Comparison of ENCODE assay signal across 11 cellular contexts in genomic region chr3:47086071-47086470, GRCh38.
DNase-seq lines count a peak whose midpoint lies in the region; ATAC-seq and TF ChIP-seq lines count a peak whose summit lies in the region.
"Had no signal": no experiment of that assay in that cellular context is flagged by ENCODE, and none has a peak within 500 bp of the region (broad histone marks: within the 10 kb centered on the region; RNA-seq: fewer than 3 reads in every experiment).

No MANE protein-coding gene starts in this region.

- peak overlapping the region; percentile 30 for H3K27ac Mint-ChIP-seq in Calu3 (ENCODE audit: unreplicated experiment)
- peak overlapping the region; percentile 50 to 65 for H3K27ac Mint-ChIP-seq in effector memory CD8-positive, alpha-beta T cell

- no peak overlapping the region for H3K4me3 Mint-ChIP-seq in Calu3 (ENCODE audit: low read depth, unreplicated experiment)
- no peak overlapping the region for H3K4me3 Mint-ChIP-seq in effector memory CD8-positive, alpha-beta T cell
- H3K4me3 Mint-ChIP-seq: CD14-positive monocyte had no signal

- DNase-seq in Calu3 (no peak), midbrain (lab: John Stamatoyannopoulos, UW) (peak; percentile 3), SW480 (ENCODE audit: low spot score) (no peak)
- DNase-seq in effector memory CD8-positive, alpha-beta T cell = no peak
- DNase-seq: DMS 273 treated with DMSO at 0.1 percent for 48 hours, GM23248 had no signal

- H3K4me1 Mint-ChIP-seq in Calu3 (ENCODE audit: low read depth, unreplicated experiment) = peaks cover 17% of the 10 kb centered on the region
- peaks cover 9 to 26% of the 10 kb centered on the region in 2 donors for H3K4me1 Mint-ChIP-seq in effector memory CD8-positive, alpha-beta T cell (ENCODE audit: low read depth in 2 of 2)

- ATAC-seq in effector memory CD8-positive, alpha-beta T cell (replicated peaks) = no peak
- ATAC-seq in GM21576 (IDR thresholded peaks at IDR 0.05; ENCODE audit: unreplicated experiment) (no peak), HG03520 (IDR thresholded peaks at IDR 0.05; ENCODE audit: unreplicated experiment) (no peak)
- ATAC-seq: A549, HCT116 had no signal

- peaks cover 14% of the 10 kb centered on the region for H3K36me3 Mint-ChIP-seq in Calu3 (ENCODE audit: insufficient read depth, unreplicated experiment)
- peaks cover 77% of the 10 kb centered on the region for H3K36me3 Mint-ChIP-seq in effector memory CD8-positive, alpha-beta T cell (ENCODE audit: insufficient read depth)

- no peaks in the 10 kb centered on the region for H3K9me3 Mint-ChIP-seq in Calu3 (ENCODE audit: low read depth, unreplicated experiment)
- no peaks in the 10 kb centered on the region for H3K9me3 Mint-ChIP-seq in effector memory CD8-positive, alpha-beta T cell
- H3K9me3 Mint-ChIP-seq: CD14-positive monocyte had no signal

- H3K27me3 Mint-ChIP-seq in Calu3 (ENCODE audit: unreplicated experiment) = no peaks in the 10 kb centered on the region
- no peaks in the 10 kb centered on the region for H3K27me3 Mint-ChIP-seq in effector memory CD8-positive, alpha-beta T cell

- CTCF ChIA-PET in Calu3 (lab: Charles Lee) = no interaction called here

- no TSS peak for BruUV-seq in Calu3 (replicated peaks; lab: Mats Ljungman, UMichigan)

- intact Hi-C loops in Calu3 (cut with micrococcal nuclease; ENCODE audit: unreplicated experiment) = loop anchor here (10.0 kb wide), 1 partner anchor 239 kb away; no protein-coding TSS in a partner anchor

- TF ChIP-seq CTCF in Calu3 (IDR thresholded peaks at IDR 0.05; ENCODE audit: unreplicated experiment) = no peak
